Comparison of ENCODE assay signal across 8 cellular contexts in the genomic region with DNA sequence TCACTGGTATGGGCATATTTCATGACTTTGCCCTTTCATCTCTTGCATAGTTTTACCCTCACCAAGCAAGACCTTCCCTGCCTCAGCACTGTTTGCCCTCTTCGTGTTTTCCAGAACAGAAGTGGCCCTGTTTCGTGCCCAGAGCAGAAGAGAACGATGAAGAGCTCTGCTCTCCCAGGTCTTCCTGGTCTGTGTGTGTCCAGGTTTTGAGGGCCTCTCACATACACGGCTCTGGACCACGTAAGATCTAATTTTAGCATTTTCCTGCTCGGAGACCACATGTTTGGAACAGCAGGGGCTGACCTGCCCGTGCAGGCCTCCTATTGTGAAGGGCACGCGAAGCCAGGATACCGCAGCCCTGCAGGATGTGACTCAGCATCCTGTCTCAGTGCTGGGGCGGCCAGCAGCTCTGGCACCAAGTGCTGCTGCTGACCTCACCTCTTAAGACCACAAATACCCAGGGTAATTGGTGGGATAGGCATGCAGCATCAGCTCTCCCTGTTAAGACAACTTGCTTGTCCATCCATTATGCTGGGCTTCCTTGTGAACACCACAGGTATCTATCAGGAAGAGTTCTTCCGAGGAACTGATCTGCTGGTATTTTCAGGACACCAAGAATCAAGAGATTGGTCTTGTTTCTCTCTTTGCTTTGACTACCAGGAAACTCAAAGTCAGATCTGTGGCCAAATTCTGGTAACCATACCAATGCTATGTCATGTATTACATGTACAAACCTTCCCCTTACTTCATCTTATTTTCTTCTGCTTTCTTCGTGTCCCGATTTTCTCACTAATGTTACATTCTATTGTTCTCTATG. TPM values are rescaled to one million over a fixed set of nuclear protein-coding genes. Genes with fewer than 3 reads are reported as not detected.
A peak's percentile ranks its signal among the peaks of the same experiment; 100 is the strongest.
DNase-seq lines count a peak whose midpoint lies in the region; ATAC-seq lines count a peak whose summit lies in the region.

No MANE protein-coding gene starts in this region.

- H3K27me3 ChIP-seq in BLaER1 treated with 17β-estradiol and CSF1 and Interleukin-3, amounts not matched to agents 10 nM and 100 nM: no peaks in the 10 kb centered on the region

- H3K4me2 ChIP-seq in BLaER1 treated with 17β-estradiol and CSF1 and Interleukin-3, amounts not matched to agents 10 nM and 100 nM: peak overlapping the region; percentile 77 to 90 (median 85)

- H4K20me1 ChIP-seq in BLaER1 treated with 17β-estradiol and CSF1 and Interleukin-3, amounts not matched to agents 10 nM and 100 nM: peaks cover 0 to 4% (median 0%) of the 10 kb centered on the region in 11 experiments; a peak in 4 of 22 replicates

- peak overlapping the region; percentile 93 for H3K27ac Mint-ChIP-seq in activated naive CD4-positive, alpha-beta T cell treated with anti-CD3 and anti-CD28 coated beads, Interleukin-2, amount 10 ng/mL, durations not matched to agents 7 days and 5 days

- H3K9ac ChIP-seq in BLaER1 treated with 17β-estradiol and CSF1 and Interleukin-3, amounts not matched to agents 10 nM and 100 nM: peak overlapping the region; percentile 58 to 79 (median 72)

- no peaks in the 10 kb centered on the region for H3K27me3 Mint-ChIP-seq in activated naive CD4-positive, alpha-beta T cell treated with anti-CD3 and anti-CD28 coated beads, Interleukin-2, amount 10 ng/mL, durations not matched to agents 7 days and 5 days

- peak overlapping the region in 2 of 10 experiments; percentile 5 to 9; a peak in 2 of 20 replicates for H3K4me3 ChIP-seq in BLaER1 treated with 17β-estradiol and CSF1 and Interleukin-3, amounts not matched to agents 10 nM and 100 nM

- H3K9me3 Mint-ChIP-seq in activated naive CD4-positive, alpha-beta T cell treated with anti-CD3 and anti-CD28 coated beads, Interleukin-2, amount 10 ng/mL, durations not matched to agents 7 days and 5 days: no peaks in the 10 kb centered on the region

- H3K36me3 ChIP-seq in BLaER1 treated with 17β-estradiol and CSF1 and Interleukin-3, amounts not matched to agents 10 nM and 100 nM: peaks cover 10 to 60% (median 35%) of the 10 kb centered on the region in 11 experiments; a peak in 21 of 22 replicates

- H3K9me3 ChIP-seq in BLaER1 treated with 17β-estradiol and CSF1 and Interleukin-3, amounts not matched to agents 10 nM and 100 nM (replicated peaks in 1 of 11): no peaks in the 10 kb centered on the region

- CTCF ChIA-PET in activated naive CD4-positive, alpha-beta T cell treated with anti-CD3 and anti-CD28 coated beads, Interleukin-2, amount 10 ng/mL, durations not matched to agents 7 days and 5 days (lab: Charles Lee): interaction anchor here (1.1 to 1.6 kb wide), 2 partner anchors 46 to 112 kb away, joined by 4 read pairs; no protein-coding TSS in a partner anchor

- peaks cover 33 to 83% (median 71%) of the 10 kb centered on the region in 10 experiments for H3K4me1 ChIP-seq in BLaER1 treated with 17β-estradiol and CSF1 and Interleukin-3, amounts not matched to agents 10 nM and 100 nM

- peak overlapping the region; percentile 75 to 91 (median 84) for H3K27ac ChIP-seq in BLaER1 treated with 17β-estradiol and CSF1 and Interleukin-3, amounts not matched to agents 10 nM and 100 nM

- peak; percentile 94 to 98 for DNase-seq in SHP77 (lab: John Stamatoyannopoulos, UW)
- peak; percentile 77 for DNase-seq in activated naive CD4-positive, alpha-beta T cell treated with anti-CD3 and anti-CD28 coated beads, Interleukin-2, amount 10 ng/mL, durations not matched to agents 7 days and 5 days
- peak; percentile 92 for DNase-seq in Right ventricle myocardium superior
- DNase-seq in renal cortical epithelial cell (ENCODE audit: low read depth): peak; percentile 99
- no peak for DNase-seq in NCI-H1436 treated with DMSO at 0.1 percent for 48 hours (lab: John Stamatoyannopoulos, UW)

- H3K4me3 Mint-ChIP-seq in activated naive CD4-positive, alpha-beta T cell treated with anti-CD3 and anti-CD28 coated beads, Interleukin-2, amount 10 ng/mL, durations not matched to agents 7 days and 5 days: peak overlapping the region; percentile 15

- peaks cover 39% of the 10 kb centered on the region for H3K36me3 Mint-ChIP-seq in activated naive CD4-positive, alpha-beta T cell treated with anti-CD3 and anti-CD28 coated beads, Interleukin-2, amount 10 ng/mL, durations not matched to agents 7 days and 5 days

- intact Hi-C loops in Right ventricle myocardium superior (cut with DNase I): no loop called here

- peak; percentile 97 for ATAC-seq in GM19351 (IDR thresholded peaks at IDR 0.05; ENCODE audit: unreplicated experiment)
- ATAC-seq in HG03460 (IDR thresholded peaks at IDR 0.05; ENCODE audit: unreplicated experiment): peak; percentile 94
- ATAC-seq in Right ventricle myocardium superior (ENCODE audit: poor library complexity): peak; percentile 89

- H3K4me1 Mint-ChIP-seq in activated naive CD4-positive, alpha-beta T cell treated with anti-CD3 and anti-CD28 coated beads, Interleukin-2, amount 10 ng/mL, durations not matched to agents 7 days and 5 days: peaks cover 61% of the 10 kb centered on the region

RNA-seq across cellular contexts. Expression of gene SSH1, which starts 19.0 kb away (rescaled TPM):
- 26.3 TPM for total RNA-seq in Right ventricle myocardium superior
- total RNA-seq in renal cortical epithelial cell: 7.8 and 17.0 TPM in 2 replicates

RNA-seq across cellular contexts. Expression of gene DAO, which starts 41.5 kb away (rescaled TPM):
- total RNA-seq in Right ventricle myocardium superior (not detected), renal cortical epithelial cell (not detected in 2 replicates)
